In the genomic region with DNA sequence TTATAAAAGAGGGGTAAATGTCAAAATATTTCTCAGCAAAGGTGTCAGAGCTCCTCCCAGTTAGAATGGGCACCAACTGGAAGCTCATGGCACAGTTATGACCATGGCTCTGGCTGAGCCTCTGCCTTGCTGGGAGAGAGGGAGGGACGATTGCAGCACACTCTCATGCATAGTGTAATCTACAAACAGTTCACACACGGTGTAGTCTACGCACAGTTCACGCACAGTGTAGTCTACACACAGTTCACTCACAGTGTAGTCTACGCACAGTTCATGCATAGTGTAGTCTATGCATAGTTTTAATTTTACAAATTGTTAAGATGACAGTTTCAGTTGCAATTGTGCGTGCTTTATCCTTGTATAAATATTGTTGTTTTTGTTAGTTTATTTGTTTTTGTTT, we compare ENCODE assay signal across 22 cellular contexts.
"Had no signal": no experiment of that assay in that cellular context is flagged by ENCODE, and none has a peak within 500 bp of the region (broad histone marks: within the 10 kb centered on the region; RNA-seq: fewer than 3 reads in every experiment).

No MANE protein-coding gene starts in this region.

- H3K36me3 ChIP-seq: colonic mucosa, esophagus squamous epithelium, gastrocnemius medialis, gastroesophageal sphincter, heart left ventricle, heart right ventricle had no signal

- H3K27ac ChIP-seq: colonic mucosa, coronary artery, dorsolateral prefrontal cortex, epithelial cell of prostate, esophagus squamous epithelium, foreskin keratinocyte, gastrocnemius medialis, gastroesophageal sphincter, heart left ventricle, heart right ventricle had no signal

- ATAC-seq: effector memory CD8-positive, alpha-beta T cell; esophagus mucosa; foreskin keratinocyte; gastrocnemius medialis; gastroesophageal sphincter; heart left ventricle; heart right ventricle had no signal

- H3K27me3 ChIP-seq: colonic mucosa, esophagus squamous epithelium, foreskin keratinocyte, gastrocnemius medialis, gastroesophageal sphincter, heart left ventricle had no signal

- H3K4me1 ChIP-seq: colonic mucosa, esophagus squamous epithelium, foreskin keratinocyte, gastrocnemius medialis, gastroesophageal sphincter, heart left ventricle, heart right ventricle had no signal

- H3K9me3 ChIP-seq: colonic mucosa, esophagus squamous epithelium, gastrocnemius medialis, gastroesophageal sphincter, heart left ventricle, heart right ventricle had no signal

- H3K4me3 ChIP-seq: colonic mucosa, coronary artery, dorsolateral prefrontal cortex, esophagus squamous epithelium, gastrocnemius medialis, gastroesophageal sphincter, heart left ventricle, heart right ventricle had no signal

- DNase-seq: colonic mucosa; cortex of kidney; dermis blood vessel endothelial cell; dorsolateral prefrontal cortex; effector CD4-positive, alpha-beta T cell; effector CD8-positive, alpha-beta T cell; effector memory CD4-positive, alpha-beta T cell; effector memory CD8-positive, alpha-beta T cell; endodermal cell; erythroblast; esophagus squamous epithelium; foreskin fibroblast; foreskin keratinocyte; foreskin melanocyte; gastrocnemius medialis; glutamatergic neuron; heart left ventricle; heart right ventricle had no signal
